ENCODE assay signal across 8 cellular contexts in genomic region chr7:12771378-12771877, GRCh38.
DNase-seq lines count a peak whose midpoint lies in the region; ATAC-seq and TF ChIP-seq lines count a peak whose summit lies in the region.

No MANE protein-coding gene starts in this region.

- no peak overlapping the region for H3K9ac ChIP-seq in iPS-20b (ENCODE audit: low read depth, low read length)

- H3K36me3 ChIP-seq in iPS-20b (ENCODE audit: insufficient read depth, low read depth, low read length) = no peaks in the 10 kb centered on the region

- peaks cover 39% of the 10 kb centered on the region for H3K4me1 ChIP-seq in iPS-20b (ENCODE audit: insufficient read depth, low read length)

- H3K9me3 ChIP-seq in iPS-20b (ENCODE audit: insufficient read depth, low read depth, low read length) = no peaks in the 10 kb centered on the region

- DNase-seq in NCI-H1105 (lab: John Stamatoyannopoulos, UW) (peak; percentile 93), superior temporal gyrus (ENCODE audit: extremely low spot score) (peak; percentile 66), Kasumi-1 (lab: John Stamatoyannopoulos, UW) (no peak)
- DNase-seq in activated T-cell treated with anti-CD3 and anti-CD28 coated beads, Interleukin-2, amount 50 U/mL, for 48 hours = no peak

- H3K27me3 ChIP-seq in iPS-20b (ENCODE audit: insufficient read depth, low read length) = no peaks in the 10 kb centered on the region

- H3K4me3 ChIP-seq in iPS-20b (ENCODE audit: low read length) = 0 out of 2 replicates have a peak overlapping the region, but pooled peaks have one; percentile 12

- ATAC-seq in SK-N-SH treated with all-trans-retinoic acid at 6 μM for 48 hours = peak; percentile 84
- no peak for ATAC-seq in HG03460 (IDR thresholded peaks at IDR 0.05; ENCODE audit: unreplicated experiment)
- ATAC-seq in HG02763 (IDR thresholded peaks at IDR 0.05; ENCODE audit: unreplicated experiment) = no peak

- peak overlapping the region; percentile 51 for H3K27ac ChIP-seq in iPS-20b (ENCODE audit: low read length)

TF ChIP-seq in SK-N-SH treated with all-trans-retinoic acid at 6 μM for 48 hours, 23 proteins besides CTCF, POLR2A, EP300 and RAD21:
- TF ChIP-seq ZNF565 (CRISPR knock-in tag; conservative IDR thresholded peaks at IDR 0.05; ENCODE audit: low read depth) (no peak), TSHZ2 (CRISPR knock-in tag; IDR thresholded peaks at IDR 0.05) (no peak), ISL1 (CRISPR knock-in tag; IDR thresholded peaks at IDR 0.05) (peak; percentile 63), ZFP3 (CRISPR knock-in tag; IDR thresholded peaks at IDR 0.05) (no peak), OSR1 (CRISPR knock-in tag; IDR thresholded peaks at IDR 0.05) (no peak), CSDC2 (CRISPR knock-in tag; IDR thresholded peaks at IDR 0.05) (0 out of 2 replicates have a peak, but pooled peaks have one; percentile 36), PATZ1 (CRISPR knock-in tag; IDR thresholded peaks at IDR 0.05; ENCODE audit: borderline replicate concordance) (no peak), ESRRG (CRISPR knock-in tag; IDR thresholded peaks at IDR 0.05) (no peak), ZNF8 (CRISPR knock-in tag; IDR thresholded peaks at IDR 0.05) (no peak), RARB (CRISPR knock-in tag; IDR thresholded peaks at IDR 0.05) (no peak), TOX (CRISPR knock-in tag; IDR thresholded peaks at IDR 0.05; ENCODE audit: borderline replicate concordance) (no peak; the same call in 1 of the 2 replicates), PPARA (CRISPR knock-in tag; IDR thresholded peaks at IDR 0.05; ENCODE audit: borderline replicate concordance) (no peak), CSRNP3 (CRISPR knock-in tag; IDR thresholded peaks at IDR 0.05) (no peak), ZNF70 (CRISPR knock-in tag; IDR thresholded peaks at IDR 0.05) (no peak), BACH2 (CRISPR knock-in tag; IDR thresholded peaks at IDR 0.05; ENCODE audit: borderline replicate concordance) (no peak), GLIS3 (CRISPR knock-in tag; IDR thresholded peaks at IDR 0.05) (no peak), TCF4 (CRISPR knock-in tag; IDR thresholded peaks at IDR 0.05; ENCODE audit: borderline replicate concordance) (no peak), ARNTL (CRISPR knock-in tag; IDR thresholded peaks at IDR 0.05; ENCODE audit: borderline replicate concordance, low read depth) (no peak), POU6F1 (CRISPR knock-in tag; IDR thresholded peaks at IDR 0.05; ENCODE audit: borderline replicate concordance, low read depth) (peak; percentile 33; the same call in 1 of the 2 replicates), SNAI2 (CRISPR knock-in tag; IDR thresholded peaks at IDR 0.05) (no peak), CREB5 (CRISPR knock-in tag; IDR thresholded peaks at IDR 0.05; ENCODE audit: low read depth) (no peak), ZFP30 (CRISPR knock-in tag; IDR thresholded peaks at IDR 0.05) (no peak), ZC3H10 (CRISPR knock-in tag; IDR thresholded peaks at IDR 0.05) (no peak)

Comparison
In these comparisons a context has a peak if more than half of its experiments do, and no peak if none do; other contexts are left out.
1. DNase-seq: peak in NCI-H1105 (single experiment) and superior temporal gyrus (single experiment); none in Kasumi-1 (0 of 2) and activated T-cell treated with anti-CD3 and anti-CD28 coated beads, Interleukin-2, amount 50 U/mL, for 48 hours (0 of 2).